24 cellular contexts compared by ENCODE assay signal in genomic region chr4:52111995-52112394, GRCh38.
"Had no signal": no experiment of that assay in that cellular context is flagged by ENCODE, and none has a peak within 500 bp of the region (broad histone marks: within the 10 kb centered on the region; RNA-seq: fewer than 3 reads in every experiment).

No MANE protein-coding gene starts in this region.

- H3K27me3 ChIP-seq: body of pancreas, neutrophil, sigmoid colon, testis, transverse colon had no signal

- H3K27ac Mint-ChIP-seq: activated B cell treated with CpG ODN at 0.5 μM for 24 hours; activated CD8-positive, alpha-beta memory T cell treated with anti-CD3 and anti-CD28 coated beads, Interleukin-2, amount 10 ng/mL, durations not matched to agents 7 days and 5 days; activated CD8-positive, alpha-beta T cell treated with anti-CD3 and anti-CD28 coated beads, Interleukin-2, amount 10 ng/mL, durations not matched to agents 7 days and 5 days; activated naive CD4-positive, alpha-beta T cell treated with anti-CD3 and anti-CD28 coated beads, Interleukin-2, amount 50 U/mL, for 24 hours; activated naive CD8-positive, alpha-beta T cell treated with anti-CD3 and anti-CD28 coated beads, Interleukin-2, amount 50 U/mL, for 24 hours; activated T-helper 2 cell treated with anti-CD3 and anti-CD28 coated beads, Interferon-gamma antibody, Interleukin-2, Interleukin-4, amounts not matched to agents 10 μg/mL and 5 μg/mL and 100 μg/mL, durations not matched to agents 14 hours and 24 hours and 36 hours; nephron progenitor cell; stimulated activated naive B cell treated with anti-CD40 and anti-IgM and Interleukin-4, amounts not matched to agents 10 μg/mL and 1 μg/mL and 100 μg/mL, for 72 hours had no signal

- ATAC-seq: activated CD8-positive, alpha-beta memory T cell treated with anti-CD3 and anti-CD28 coated beads, Interleukin-2, amount 10 ng/mL, durations not matched to agents 7 days and 5 days; activated CD8-positive, alpha-beta T cell treated with anti-CD3 and anti-CD28 coated beads, Interleukin-2, amount 10 ng/mL, durations not matched to agents 7 days and 5 days; activated naive CD8-positive, alpha-beta T cell treated with anti-CD3 and anti-CD28 coated beads, Interleukin-2, amount 50 U/mL, for 24 hours; body of pancreas; left ventricle myocardium superior; stimulated activated naive B cell treated with anti-CD40 and anti-IgM and Interleukin-4, amounts not matched to agents 10 μg/mL and 1 μg/mL and 100 μg/mL, for 72 hours had no signal

- H3K4me2 ChIP-seq: smooth muscle cell had no signal

- DNase-seq: activated B cell treated with CpG ODN at 0.5 μM for 24 hours; activated CD8-positive, alpha-beta memory T cell treated with anti-CD3 and anti-CD28 coated beads, Interleukin-2, amount 10 ng/mL, durations not matched to agents 7 days and 5 days; activated CD8-positive, alpha-beta T cell treated with anti-CD3 and anti-CD28 coated beads, Interleukin-2, amount 10 ng/mL, durations not matched to agents 7 days and 5 days; activated naive CD8-positive, alpha-beta T cell treated with anti-CD3 and anti-CD28 coated beads, Interleukin-2, amount 50 U/mL, for 24 hours; activated T-cell treated with anti-CD3 and anti-CD28 coated beads, Interleukin-2, amount 50 U/mL, for 48 hours; body of pancreas; dermis blood vessel endothelial cell; effector CD4-positive, alpha-beta T cell; foreskin melanocyte; left ventricle myocardium superior; mammary epithelial cell; nephron progenitor cell; retina; sigmoid colon; stimulated activated CD4-positive, alpha-beta T cell treated with anti-CD3 and anti-CD28 coated beads, Interleukin-1b, Interleukin-23, amount 100 ng/mL, for 48 hours; stimulated activated naive B cell treated with anti-CD40 and anti-IgM and Interleukin-4, amounts not matched to agents 10 μg/mL and 1 μg/mL and 100 μg/mL, for 72 hours; T-helper 2 cell; testis; transverse colon had no signal

- H3K4me1 Mint-ChIP-seq: activated B cell treated with CpG ODN at 0.5 μM for 24 hours; activated CD8-positive, alpha-beta memory T cell treated with anti-CD3 and anti-CD28 coated beads, Interleukin-2, amount 10 ng/mL, durations not matched to agents 7 days and 5 days; activated naive CD4-positive, alpha-beta T cell treated with anti-CD3 and anti-CD28 coated beads, Interleukin-2, amount 50 U/mL, for 24 hours; activated naive CD8-positive, alpha-beta T cell treated with anti-CD3 and anti-CD28 coated beads, Interleukin-2, amount 50 U/mL, for 24 hours; stimulated activated naive B cell treated with anti-CD40 and anti-IgM and Interleukin-4, amounts not matched to agents 10 μg/mL and 1 μg/mL and 100 μg/mL, for 72 hours had no signal

- H3K36me3 Mint-ChIP-seq: activated CD8-positive, alpha-beta memory T cell treated with anti-CD3 and anti-CD28 coated beads, Interleukin-2, amount 10 ng/mL, durations not matched to agents 7 days and 5 days; activated naive CD4-positive, alpha-beta T cell treated with anti-CD3 and anti-CD28 coated beads, Interleukin-2, amount 50 U/mL, for 24 hours; stimulated activated naive B cell treated with anti-CD40 and anti-IgM and Interleukin-4, amounts not matched to agents 10 μg/mL and 1 μg/mL and 100 μg/mL, for 72 hours had no signal

- H3K4me3 ChIP-seq: body of pancreas, sigmoid colon, smooth muscle cell, testis, transverse colon had no signal

- H3K4me1 ChIP-seq: body of pancreas, sigmoid colon, testis, transverse colon had no signal

- H3K9me3 Mint-ChIP-seq: activated B cell treated with CpG ODN at 0.5 μM for 24 hours; activated naive CD4-positive, alpha-beta T cell treated with anti-CD3 and anti-CD28 coated beads, Interleukin-2, amount 50 U/mL, for 24 hours; activated naive CD8-positive, alpha-beta T cell treated with anti-CD3 and anti-CD28 coated beads, Interleukin-2, amount 50 U/mL, for 24 hours; activated T-helper 2 cell treated with anti-CD3 and anti-CD28 coated beads, Interferon-gamma antibody, Interleukin-2, Interleukin-4, amounts not matched to agents 10 μg/mL and 5 μg/mL and 100 μg/mL, durations not matched to agents 14 hours and 24 hours and 36 hours had no signal

- H3K9me3 ChIP-seq: body of pancreas, neutrophil, sigmoid colon, testis, transverse colon had no signal

- H3K27me3 Mint-ChIP-seq: activated B cell treated with CpG ODN at 0.5 μM for 24 hours; activated naive CD4-positive, alpha-beta T cell treated with anti-CD3 and anti-CD28 coated beads, Interleukin-2, amount 50 U/mL, for 24 hours had no signal

- H3K4me3 Mint-ChIP-seq: activated B cell treated with CpG ODN at 0.5 μM for 24 hours; activated CD8-positive, alpha-beta memory T cell treated with anti-CD3 and anti-CD28 coated beads, Interleukin-2, amount 10 ng/mL, durations not matched to agents 7 days and 5 days; activated CD8-positive, alpha-beta T cell treated with anti-CD3 and anti-CD28 coated beads, Interleukin-2, amount 10 ng/mL, durations not matched to agents 7 days and 5 days; activated naive CD4-positive, alpha-beta T cell treated with anti-CD3 and anti-CD28 coated beads, Interleukin-2, amount 50 U/mL, for 24 hours; activated naive CD8-positive, alpha-beta T cell treated with anti-CD3 and anti-CD28 coated beads, Interleukin-2, amount 50 U/mL, for 24 hours; nephron progenitor cell; stimulated activated naive B cell treated with anti-CD40 and anti-IgM and Interleukin-4, amounts not matched to agents 10 μg/mL and 1 μg/mL and 100 μg/mL, for 72 hours had no signal

- H3K36me3 ChIP-seq: neutrophil, sigmoid colon, transverse colon had no signal

- H3K27ac ChIP-seq: body of pancreas, epithelial cell of prostate, neutrophil, sigmoid colon, testis, transverse colon had no signal
